8 cellular contexts compared by ENCODE assay signal in the genomic region with DNA sequence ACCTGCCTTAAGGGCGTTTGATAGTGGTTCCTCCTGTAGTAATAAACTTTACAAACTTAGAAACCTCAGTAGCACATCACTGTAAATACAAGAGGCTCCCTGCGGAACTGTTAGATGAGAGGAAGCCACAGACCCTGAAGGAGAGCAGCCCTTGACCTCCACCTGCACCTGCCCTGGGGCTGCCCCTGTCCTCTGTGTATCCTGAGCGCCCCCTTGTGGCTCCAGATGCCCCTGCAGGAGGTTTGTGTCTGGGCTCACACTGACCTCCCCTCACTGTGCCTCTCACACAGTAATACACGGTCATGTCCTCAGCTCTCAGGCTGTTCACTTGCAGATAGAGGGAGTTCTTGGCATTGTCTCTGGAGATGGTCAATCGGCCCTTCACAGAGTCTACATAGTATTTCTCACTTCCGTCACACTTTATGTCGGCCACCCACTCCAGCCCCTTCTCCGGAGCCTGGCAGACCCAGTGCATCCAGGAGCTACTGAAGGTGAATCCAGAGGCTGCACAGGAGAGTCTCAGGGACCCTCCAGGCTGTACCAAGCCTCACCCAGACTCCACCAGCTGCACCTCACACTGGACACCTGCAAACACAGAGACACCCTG.
DNase-seq lines count a peak whose midpoint lies in the region; ATAC-seq, FAIRE-seq and TF ChIP-seq lines count a peak whose summit lies in the region.

No MANE protein-coding gene starts in this region.

- BruUV-seq in Panc1 (replicated peaks; lab: Mats Ljungman, UMichigan): no TSS peak

- POLR2A ChIA-PET in Panc1 (lab: Charles Lee): no interaction called here

- H4K8ac ChIP-seq in mesenchymal stem cell (ENCODE audit: low read length): no peak overlapping the region

- H2AFZ ChIP-seq in mesenchymal stem cell (ENCODE audit: low read depth, low read length): no peak overlapping the region

- H3K9me3 ChIP-seq in BLaER1 treated with 17β-estradiol and CSF1 and Interleukin-3, amounts not matched to agents 10 nM and 100 nM (replicated peaks in 1 of 11): no peaks in the 10 kb centered on the region
- no peaks in the 10 kb centered on the region for H3K9me3 ChIP-seq in Panc1 (ENCODE audit: control insufficient read depth, insufficient read depth, low read depth, low read length)
- no peaks in the 10 kb centered on the region for H3K9me3 ChIP-seq in mesenchymal stem cell (ENCODE audit: control insufficient read depth, low read length)

- DNase-seq in H54 (ENCODE audit: insufficient read length, low spot score) (peak; percentile 19), Panc1 (ENCODE audit: low read depth, low spot score) (peak; percentile 18), omental fat pad (ENCODE audit: low spot score) (no peak), mesenchymal stem cell (no peak)
- peak; percentile 23 for DNase-seq in activated effector memory CD4-positive, alpha-beta T cell treated with Interleukin-2 at 50 U/mL for 16 hours
- peak; percentile 29 to 41 for DNase-seq in stimulated activated CD4-positive, alpha-beta T cell treated with anti-CD3 and anti-CD28 coated beads, Interleukin-15, amount 100 ng/mL, for 1 hour (ENCODE audit: low read depth in 1 of 2, low spot score in 1 of 2)

- 0 out of 2 replicates have a peak, but pooled peaks have one; percentile 65 for ATAC-seq in Panc1
- ATAC-seq in HG03565 (IDR thresholded peaks at IDR 0.05; ENCODE audit: unreplicated experiment): no peak
- ATAC-seq in omental fat pad (ENCODE audit: low FRiP score): no peak

- WGBS in mesenchymal stem cell: 73% methylated on average over 8 of the region's 8 CpGs

- H3K4me2 ChIP-seq in BLaER1 treated with 17β-estradiol and CSF1 and Interleukin-3, amounts not matched to agents 10 nM and 100 nM: peak overlapping the region in 8 of 11 experiments; percentile 28 to 68 (median 57); a peak in 14 of 22 replicates
- H3K4me2 ChIP-seq in mesenchymal stem cell (ENCODE audit: low read length, poor library complexity, severe bottlenecking): no peak overlapping the region

- no peaks in the 10 kb centered on the region for H3K79me1 ChIP-seq in mesenchymal stem cell (replicated peaks; ENCODE audit: low read length, poor library complexity, severe bottlenecking)

- no peak overlapping the region for H2AK5ac ChIP-seq in mesenchymal stem cell (ENCODE audit: low read length, severe bottlenecking)

- H2BK5ac ChIP-seq in mesenchymal stem cell (ENCODE audit: low read depth, low read length, poor library complexity, severe bottlenecking): no peak overlapping the region

- H3K4ac ChIP-seq in mesenchymal stem cell (ENCODE audit: low read depth in 1 of 2, low read length in 2 of 2): no peak overlapping the region

- in situ Hi-C loops in Panc1 (cut with HindIII; ENCODE audit: low pct_unique_long_range_greater_than_20kb, low sequenced_read_pairs): no loop called here

- no peak for TF ChIP-seq POLR2A in H54 (IDR thresholded peaks at IDR 0.05; ENCODE audit: low read depth, low read length)

- no peak overlapping the region for H3K23ac ChIP-seq in mesenchymal stem cell (ENCODE audit: low read length in 2 of 2)

- H3K9ac ChIP-seq in BLaER1 treated with 17β-estradiol and CSF1 and Interleukin-3, amounts not matched to agents 10 nM and 100 nM: 0 out of 22 replicates have a peak overlapping the region, but pooled peaks of 1 of the 11 experiments have one; percentile 33
- H3K9ac ChIP-seq in mesenchymal stem cell (ENCODE audit: low read length): no peak overlapping the region

- H3K14ac ChIP-seq in mesenchymal stem cell (ENCODE audit: low read length in 2 of 2): no peak overlapping the region

- H3K27ac ChIP-seq in BLaER1 treated with 17β-estradiol and CSF1 and Interleukin-3, amounts not matched to agents 10 nM and 100 nM: 0 out of 22 replicates have a peak overlapping the region, but pooled peaks of 1 of the 11 experiments have one; percentile 23
- H3K27ac ChIP-seq in Panc1 (ENCODE audit: low read length) (no peak overlapping the region), mesenchymal stem cell (ENCODE audit: low read length, poor library complexity, severe bottlenecking) (no peak overlapping the region)

- H2BK120ac ChIP-seq in mesenchymal stem cell (ENCODE audit: low read depth, low read length): no peak overlapping the region

- no peak overlapping the region for H3K18ac ChIP-seq in mesenchymal stem cell (ENCODE audit: low read depth in 1 of 2, low read length in 2 of 2)

- H3K36me3 ChIP-seq in BLaER1 treated with 17β-estradiol and CSF1 and Interleukin-3, amounts not matched to agents 10 nM and 100 nM: no peaks in the 10 kb centered on the region
- H3K36me3 ChIP-seq in Panc1 (ENCODE audit: control insufficient read depth, insufficient read depth, low read length) (no peaks in the 10 kb centered on the region), mesenchymal stem cell (ENCODE audit: control insufficient read depth in 1 of 2, insufficient read depth in 2 of 2, low read depth in 1 of 2, low read length in 2 of 2) (no peaks in the 10 kb centered on the region)

- no peak overlapping the region for H2BK15ac ChIP-seq in mesenchymal stem cell (ENCODE audit: low read depth, poor library complexity, severe bottlenecking)

- TF ChIP-seq CTCF in Panc1 (IDR thresholded peaks at IDR 0.05) (peak; percentile 78), omental fat pad (IDR thresholded peaks at IDR 0.05) (no peak)

- CTCF ChIA-PET in Panc1 (lab: Charles Lee): no interaction called here

- H4K91ac ChIP-seq in mesenchymal stem cell (ENCODE audit: low read length): no peak overlapping the region

- no peak overlapping the region for H2BK12ac ChIP-seq in mesenchymal stem cell (ENCODE audit: low read length in 2 of 2)

- H3K4me3 ChIP-seq in BLaER1 treated with 17β-estradiol and CSF1 and Interleukin-3, amounts not matched to agents 10 nM and 100 nM: no peak overlapping the region
- H3K4me3 ChIP-seq in Panc1 (ENCODE audit: low read depth in 2 of 2, low read length in 2 of 2) (no peak overlapping the region), mesenchymal stem cell (ENCODE audit: insufficient read depth in 1 of 2, low read depth in 1 of 2, low read length in 2 of 2) (no peak overlapping the region)

- H3K27me3 ChIP-seq in BLaER1 treated with 17β-estradiol and CSF1 and Interleukin-3, amounts not matched to agents 10 nM and 100 nM: no peaks in the 10 kb centered on the region
- H3K27me3 ChIP-seq in Panc1 (ENCODE audit: control insufficient read depth, insufficient read depth, low read length) (peaks cover 5% of the 10 kb centered on the region; the same call in 1 of the 2 replicates), mesenchymal stem cell (ENCODE audit: control insufficient read depth in 1 of 2, insufficient read depth in 1 of 2, low read length in 2 of 2) (no peaks in the 10 kb centered on the region)

- H4K20me1 ChIP-seq in BLaER1 treated with 17β-estradiol and CSF1 and Interleukin-3, amounts not matched to agents 10 nM and 100 nM: no peaks in the 10 kb centered on the region

- H3K4me1 ChIP-seq in BLaER1 treated with 17β-estradiol and CSF1 and Interleukin-3, amounts not matched to agents 10 nM and 100 nM: peaks cover 0 to 94% (median 53%) of the 10 kb centered on the region in 10 experiments; a peak in 15 of 20 replicates
- H3K4me1 ChIP-seq in Panc1 (ENCODE audit: control insufficient read depth, insufficient read depth, low read length) (no peaks in the 10 kb centered on the region), mesenchymal stem cell (ENCODE audit: control insufficient read depth, insufficient read depth, low read depth, low read length) (no peaks in the 10 kb centered on the region)

- no peak for FAIRE-seq in H54 (lab: Jason Lieb, UNC)

- intact Hi-C loops in Panc1 (cut with micrococcal nuclease; ENCODE audit: unreplicated experiment): no loop called here

Comparison
In these comparisons a context has a peak if more than half of its experiments do, and no peak if none do; other contexts are left out.
1. DNase-seq: peak in H54 (single experiment), Panc1 (single experiment), activated effector memory CD4-positive, alpha-beta T cell treated with Interleukin-2 at 50 U/mL for 16 hours (single experiment) and stimulated activated CD4-positive, alpha-beta T cell treated with anti-CD3 and anti-CD28 coated beads, Interleukin-15, amount 100 ng/mL, for 1 hour (2 of 2); none in omental fat pad (single experiment) and mesenchymal stem cell (single experiment).